26 cellular contexts compared by ENCODE assay signal in genomic region chr11:57500926-57501325, GRCh38. TPM values are rescaled to one million over a fixed set of nuclear protein-coding genes. Genes with fewer than 3 reads are reported as not detected.
DNase-seq lines count a peak whose midpoint lies in the region; ATAC-seq, FAIRE-seq and TF ChIP-seq lines count a peak whose summit lies in the region.
"Had no signal": no experiment of that assay in that cellular context is flagged by ENCODE, and none has a peak within 500 bp of the region (broad histone marks: within the 10 kb centered on the region; RNA-seq: fewer than 3 reads in every experiment).

No MANE protein-coding gene starts in this region.

- no peak overlapping the region for H3K27ac Mint-ChIP-seq in activated naive CD8-positive, alpha-beta T cell treated with anti-CD3 and anti-CD28 coated beads for 36 hours
- H3K27ac Mint-ChIP-seq in natural killer cell: no peak overlapping the region

- H3K4ac ChIP-seq in H1 (replicated peaks; ENCODE audit: insufficient read length, low read depth, low read length) (no peak overlapping the region), neuronal stem cell (ENCODE audit: low read length) (no peak overlapping the region)

- no peaks in the 10 kb centered on the region for H3K9me3 Mint-ChIP-seq in activated naive CD8-positive, alpha-beta T cell treated with anti-CD3 and anti-CD28 coated beads for 36 hours
- no peaks in the 10 kb centered on the region for H3K9me3 Mint-ChIP-seq in natural killer cell
- H3K9me3 Mint-ChIP-seq: activated CD8-positive, alpha-beta T cell treated with anti-CD3 and anti-CD28 coated beads for 36 hours; CD8-positive, alpha-beta memory T cell had no signal

- POLR2A ChIA-PET in H1 (lab: Charles Lee; ENCODE audit: partially characterized antibody): interaction anchor here (0.9 to 4.3 kb wide), 17 partner anchors 8 to 178 kb away, joined by 3 to 66 read pairs (median 5); partner anchors contain the start of genes SLC43A1 and TIMM10

- H2AFZ ChIP-seq in H1 (ENCODE audit: low read length) (no peak overlapping the region), neuronal stem cell (ENCODE audit: low read length) (no peak overlapping the region), GM23248 (no peak overlapping the region)

- H3K4me3 Mint-ChIP-seq in activated naive CD8-positive, alpha-beta T cell treated with anti-CD3 and anti-CD28 coated beads for 36 hours: no peak overlapping the region
- H3K4me3 Mint-ChIP-seq in natural killer cell: no peak overlapping the region
- H3K4me3 Mint-ChIP-seq: activated CD8-positive, alpha-beta T cell treated with anti-CD3 and anti-CD28 coated beads for 36 hours; CD8-positive, alpha-beta memory T cell had no signal

- TF ChIP-seq EP300 in H1 (IDR thresholded peaks at IDR 0.05; ENCODE audit: borderline replicate concordance in 1 of 2, low read depth in 2 of 2, low read length in 2 of 2): no peak

- in situ Hi-C loops in GM23248 (cut with MboI): no loop called here

- H3K36me3 ChIP-seq in heart left ventricle (peaks cover 0 to 28% (median 0%) of the 10 kb centered on the region in 9 donors), H1 (ENCODE audit: control insufficient read depth in 2 of 4, insufficient read depth in 4 of 4, low read length in 3 of 4) (no peaks in the 10 kb centered on the region; a peak in 2 of 8 replicates), neuronal stem cell (replicated peaks in 1 of 2; ENCODE audit: control insufficient read depth in 2 of 2, insufficient read depth in 2 of 2, low read length in 2 of 2) (no peaks in the 10 kb centered on the region), tibial artery (peaks cover 0 to 17% (median 1%) of the 10 kb centered on the region in 3 donors), GM23248 (ENCODE audit: low read depth) (no peaks in the 10 kb centered on the region)

- no peaks in the 10 kb centered on the region for H3K9me2 ChIP-seq in GM23248 (ENCODE audit: insufficient read depth)

- H3K79me2 ChIP-seq in H1 (ENCODE audit: control insufficient read depth in 1 of 2, insufficient read depth in 2 of 2, low read length in 2 of 2) (peaks cover 0 to 6% of the 10 kb centered on the region in 2 experiments; a peak in 1 of 4 replicates), GM23248 (ENCODE audit: insufficient read depth) (no peaks in the 10 kb centered on the region)

- peaks cover 2% of the 10 kb centered on the region; the same call in 1 of the 2 replicates for H3K79me1 ChIP-seq in H1 (ENCODE audit: low read depth, low read length)
- H3K79me1 ChIP-seq in neuronal stem cell (ENCODE audit: low read depth, low read length): no peaks in the 10 kb centered on the region

- no peaks in the 10 kb centered on the region for H3K27me3 ChIP-seq in heart left ventricle
- H3K27me3 ChIP-seq in H1 (replicated peaks in 1 of 4; ENCODE audit: control insufficient read depth in 3 of 4, extremely low read depth in 1 of 4, insufficient read depth in 3 of 4, low read length in 3 of 4): no peaks in the 10 kb centered on the region
- H3K27me3 ChIP-seq in neuronal stem cell (ENCODE audit: control insufficient read depth in 3 of 3, insufficient read depth in 3 of 3, low read depth in 1 of 3, low read length in 3 of 3): peaks cover 0 to 12% (median 0%) of the 10 kb centered on the region in 3 experiments
- no peaks in the 10 kb centered on the region for H3K27me3 ChIP-seq in tibial artery
- no peaks in the 10 kb centered on the region for H3K27me3 ChIP-seq in GM23248 (replicated peaks; ENCODE audit: insufficient read depth)

- peaks cover 0 to 2% of the 10 kb centered on the region in 2 experiments for H4K20me1 ChIP-seq in H1 (replicated peaks in 1 of 2; ENCODE audit: control insufficient read depth in 1 of 2, insufficient read depth in 2 of 2, low read length in 2 of 2)
- H4K20me1 ChIP-seq in GM23248 (ENCODE audit: insufficient read depth): no peaks in the 10 kb centered on the region

- H4K8ac ChIP-seq in H1 (ENCODE audit: extremely low read depth, insufficient read depth, low read length): no peak overlapping the region
- no peak overlapping the region for H4K8ac ChIP-seq in neuronal stem cell (ENCODE audit: low read depth, low read length)

- no peak overlapping the region for H3K56ac ChIP-seq in H1 (replicated peaks; ENCODE audit: insufficient read length, low read depth, low read length)

- H3K18ac ChIP-seq in H1 (ENCODE audit: extremely low read depth, low read length) (no peak overlapping the region), neuronal stem cell (ENCODE audit: low read length) (peak overlapping the region; percentile 62)

- H2BK15ac ChIP-seq in H1 (ENCODE audit: low read length): no peak overlapping the region
- H2BK15ac ChIP-seq in neuronal stem cell (ENCODE audit: low read length): no peak overlapping the region

- no peak overlapping the region for H4K91ac ChIP-seq in H1 (replicated peaks; ENCODE audit: insufficient read length, low read length)
- peak overlapping the region; percentile 20 for H4K91ac ChIP-seq in neuronal stem cell (ENCODE audit: low read depth, low read length, poor library complexity)

- intact Hi-C loops in heart left ventricle (cut with DNase I): loop anchor here in 1 of 10 donors (2.0 kb wide), 1 partner anchor 14 kb away; the partner anchor contains the start of gene SLC43A1
- intact Hi-C loops in Right ventricle myocardium superior (cut with DNase I): no loop called here
- intact Hi-C loops in tibial artery (cut with DNase I; ENCODE audit: low total_unique reads): no loop called here
- intact Hi-C loops in natural killer cell (cut with micrococcal nuclease): no loop called here

- peak overlapping the region in 7 of 12 donors; percentile 47 to 89 (median 81) for H3K27ac ChIP-seq in heart left ventricle
- no peak overlapping the region for H3K27ac ChIP-seq in H1 (ENCODE audit: low read depth, low read length)
- no peak overlapping the region for H3K27ac ChIP-seq in neuronal stem cell (replicated peaks; ENCODE audit: low read length)
- peak overlapping the region; percentile 79 to 82 for H3K27ac ChIP-seq in tibial artery
- H3K27ac ChIP-seq in GM23248: no peak overlapping the region

- H2BK120ac ChIP-seq in H1 (replicated peaks; ENCODE audit: low read depth, low read length): no peak overlapping the region
- H2BK120ac ChIP-seq in neuronal stem cell (ENCODE audit: low read depth, low read length): no peak overlapping the region

- H3K14ac ChIP-seq in H1 (ENCODE audit: insufficient read length) (no peak overlapping the region), neuronal stem cell (ENCODE audit: low read length) (no peak overlapping the region)

- no peaks in the 10 kb centered on the region for H3K9me3 ChIP-seq in heart left ventricle
- H3K9me3 ChIP-seq in H1 (ENCODE audit: insufficient read depth in 2 of 2, low read depth in 1 of 2, low read length in 1 of 2): no peaks in the 10 kb centered on the region
- no peaks in the 10 kb centered on the region for H3K9me3 ChIP-seq in neuronal stem cell (replicated peaks in 1 of 2; ENCODE audit: control insufficient read depth in 2 of 2, insufficient read depth in 1 of 2, low read depth in 1 of 2, low read length in 2 of 2)
- H3K9me3 ChIP-seq in tibial artery: no peaks in the 10 kb centered on the region
- H3K9me3 ChIP-seq in GM23248 (ENCODE audit: low read depth): no peaks in the 10 kb centered on the region

- peak overlapping the region; percentile 98 for H2AK5ac ChIP-seq in H1 (ENCODE audit: low read depth, low read length)
- peak overlapping the region; percentile 22 for H2AK5ac ChIP-seq in neuronal stem cell (ENCODE audit: low read depth, low read length)

- H2BK12ac ChIP-seq in H1 (ENCODE audit: low read depth, low read length) (0 out of 2 replicates have a peak overlapping the region, but pooled peaks have one; percentile 19), neuronal stem cell (ENCODE audit: low read length) (peak overlapping the region; percentile 86)

- peaks cover 4% of the 10 kb centered on the region for H3K4me1 Mint-ChIP-seq in activated naive CD8-positive, alpha-beta T cell treated with anti-CD3 and anti-CD28 coated beads for 36 hours
- H3K4me1 Mint-ChIP-seq in natural killer cell: peaks cover 0 to 7% of the 10 kb centered on the region in 2 donors

- 92 to 98% (median 94%) methylated on average over 10 to 15 of the region's 15 CpGs for WGBS in heart left ventricle, 4 donors
- WGBS in H1 (ENCODE audit: extremely low coverage in 1 of 2, insufficient coverage in 1 of 2, insufficient read length in 1 of 2, insufficient replicate concordance in 2 of 2, low coverage in 1 of 2, low lambda C conversion rate in 2 of 2, missing lambda C conversion rate in 1 of 2), 2 experiments: 89% methylated on average over 15 of the region's 15 CpGs; no CpG with 5 or more reads in 1 of the 2 experiments
- no CpG with 5 or more reads among the region's 15 CpGs for WGBS in neuronal stem cell (ENCODE audit: extremely low coverage in 2 of 2, insufficient read length in 2 of 2, insufficient replicate concordance in 1 of 2), 2 donors
- 87 to 94% methylated on average over 11 of the region's 15 CpGs for WGBS in GM23248 (ENCODE audit: low coverage in 1 of 2, low lambda C conversion rate in 2 of 2, missing lambda C conversion rate in 2 of 2), 2 experiments

- peaks cover 5 to 35% (median 20%) of the 10 kb centered on the region in 12 donors for H3K4me1 ChIP-seq in heart left ventricle
- H3K4me1 ChIP-seq in H1 (replicated peaks in 1 of 4; ENCODE audit: control insufficient read depth in 3 of 4, insufficient read depth in 4 of 4, low read length in 3 of 4): peaks cover 7 to 18% (median 14%) of the 10 kb centered on the region in 4 experiments
- H3K4me1 ChIP-seq in neuronal stem cell (ENCODE audit: control insufficient read depth in 2 of 2, insufficient read depth in 1 of 2, low read depth in 1 of 2, low read length in 2 of 2): peaks cover 7 to 11% of the 10 kb centered on the region in 2 donors
- H3K4me1 ChIP-seq in tibial artery: peaks cover 11 to 19% (median 14%) of the 10 kb centered on the region in 4 donors
- no peaks in the 10 kb centered on the region for H3K4me1 ChIP-seq in GM23248 (ENCODE audit: insufficient read depth)

- H3F3A ChIP-seq in GM23248 (ENCODE audit: insufficient read depth): no peaks in the 10 kb centered on the region

- peaks cover 2% of the 10 kb centered on the region; the same call in 1 of the 2 replicates for H3K23me2 ChIP-seq in H1 (ENCODE audit: low read depth, low read length)

- H3K36me3 Mint-ChIP-seq in activated naive CD8-positive, alpha-beta T cell treated with anti-CD3 and anti-CD28 coated beads for 36 hours: peaks cover 21% of the 10 kb centered on the region
- no peaks in the 10 kb centered on the region for H3K36me3 Mint-ChIP-seq in natural killer cell

- DNase-seq in heart left ventricle (no peak), Right ventricle myocardium superior (no peak), H1 (ENCODE audit: low read depth in 1 of 2, low spot score in 2 of 2) (no peak), neuronal stem cell (ENCODE audit: low spot score) (no peak), tibial artery (no peak), GM23248 (no peak), natural killer cell (no peak)
- DNase-seq in activated naive CD8-positive, alpha-beta T cell treated with anti-CD3 and anti-CD28 coated beads for 36 hours: no peak
- DNase-seq: 8988T; activated CD8-positive, alpha-beta T cell treated with anti-CD3 and anti-CD28 coated beads for 36 hours; activated effector memory CD4-positive, alpha-beta T cell treated with Interleukin-2 at 50 U/mL for 16 hours; CD8-positive, alpha-beta memory T cell; effector CD8-positive, alpha-beta T cell; foreskin melanocyte; GDM1; islet precursor cell; NCI-H2171; NCI-H524 treated with DMSO at 0.1 percent for 48 hours; NK-92 treated with Interleukin-12 subunit alpha and Interleukin-12 subunit beta, amount 100 ng/mL, for 24 hours; retina; stimulated activated CD4-positive, alpha-beta T cell treated with anti-CD3 and anti-CD28 coated beads, Interleukin-12 subunit alpha, Interleukin-12 subunit beta, amount 100 ng/mL, for 4 hours; stimulated activated CD4-positive, alpha-beta T cell treated with anti-CD3 and anti-CD28 coated beads, Interleukin-4, amount 100 ng/mL, for 24 hours; stimulated activated naive CD4-positive, alpha-beta T cell treated with Interleukin-2 at 50 U/mL for 16 hours; trophoblast cell had no signal

- no peak overlapping the region for H4K5ac ChIP-seq in H1 (ENCODE audit: insufficient read length, low read depth, low read length)

- H3K4me2 ChIP-seq in H1 (ENCODE audit: insufficient read depth in 1 of 2, low read depth in 2 of 2, low read length in 2 of 2): peak overlapping the region in 1 of 2 experiments; percentile 87; a peak in 1 of 4 replicates
- H3K4me2 ChIP-seq in neuronal stem cell (ENCODE audit: insufficient read depth, low read length, poor library complexity, severe bottlenecking): no peak overlapping the region
- no peak overlapping the region for H3K4me2 ChIP-seq in GM23248 (ENCODE audit: unreplicated experiment)

- ATAC-seq in heart left ventricle (no peak), Right ventricle myocardium superior (ENCODE audit: poor library complexity) (no peak), natural killer cell (no peak)
- ATAC-seq: activated CD8-positive, alpha-beta T cell treated with anti-CD3 and anti-CD28 coated beads for 36 hours had no signal

- no peak for TF ChIP-seq RAD21 in H1 (IDR thresholded peaks at IDR 0.05 in 1 of 2, conservative IDR thresholded peaks at IDR 0.05 in 1 of 2; ENCODE audit: low read depth in 2 of 2, low read length in 2 of 2)

- TF ChIP-seq CTCF in heart left ventricle (IDR thresholded peaks at IDR 0.05) (no peak), H1 (IDR thresholded peaks at IDR 0.05; ENCODE audit: control extremely low read depth in 1 of 3, insufficient read depth in 1 of 3, low read depth in 1 of 3, low read length in 3 of 3) (no peak), tibial artery (IDR thresholded peaks at IDR 0.05) (no peak), natural killer cell (IDR thresholded peaks at IDR 0.05) (no peak)

- H3K9ac ChIP-seq in H1 (replicated peaks in 1 of 4; ENCODE audit: extremely low read depth in 1 of 4, low read depth in 3 of 4, low read length in 3 of 4) (no peak overlapping the region; a peak in 1 of 7 replicates), neuronal stem cell (ENCODE audit: low read depth, low read length, poor library complexity) (peak overlapping the region; percentile 39), GM23248 (no peak overlapping the region)

- no peaks in the 10 kb centered on the region for H3K27me3 Mint-ChIP-seq in activated naive CD8-positive, alpha-beta T cell treated with anti-CD3 and anti-CD28 coated beads for 36 hours
- H3K27me3 Mint-ChIP-seq in natural killer cell (ENCODE audit: low read depth in 2 of 2): no peaks in the 10 kb centered on the region
- H3K27me3 Mint-ChIP-seq: activated CD8-positive, alpha-beta T cell treated with anti-CD3 and anti-CD28 coated beads for 36 hours; CD8-positive, alpha-beta memory T cell had no signal

- CTCF ChIA-PET in H1 (lab: Charles Lee; ENCODE audit: partially characterized antibody): interaction anchor here (1.4 to 33.7 kb wide), 7 partner anchors 8 to 58 kb away, joined by 3 to 1146 read pairs (median 5); partner anchors contain the start of genes SLC43A1, SMTNL1 and TIMM10

- H2BK5ac ChIP-seq in H1 (ENCODE audit: low read depth, low read length) (peak overlapping the region; percentile 93; the same call in 1 of the 2 replicates), neuronal stem cell (ENCODE audit: low read length) (peak overlapping the region; percentile 54)

- no peak for FAIRE-seq in H1 (lab: Jason Lieb, UNC)

- H3K23ac ChIP-seq in H1 (ENCODE audit: insufficient read length) (no peak overlapping the region), neuronal stem cell (ENCODE audit: low read depth, low read length, poor library complexity) (peak overlapping the region; percentile 52)

- 0 out of 2 replicates have a peak overlapping the region, but pooled peaks have one; percentile 34 for H2BK20ac ChIP-seq in H1 (ENCODE audit: low read length)

- TF ChIP-seq POLR2A in heart left ventricle (IDR thresholded peaks at IDR 0.05): no peak
- TF ChIP-seq POLR2A in H1 (IDR thresholded peaks at IDR 0.05; ENCODE audit: control extremely low read depth in 1 of 2, low read depth in 2 of 2, low read length in 2 of 2): no peak

- H3K4me3 ChIP-seq in heart left ventricle: no peak overlapping the region
- H3K4me3 ChIP-seq in H1 (ENCODE audit: extremely low read depth in 1 of 4, insufficient read depth in 2 of 4, low read depth in 3 of 4, low read length in 4 of 4): no peak overlapping the region
- no peak overlapping the region for H3K4me3 ChIP-seq in neuronal stem cell (ENCODE audit: low read length in 2 of 2)
- H3K4me3 ChIP-seq in tibial artery: no peak overlapping the region
- H3K4me3 ChIP-seq in GM23248: no peak overlapping the region

RNA-seq across cellular contexts. Expression of gene SLC43A1, which starts 14.6 kb away (rescaled TPM):
- total RNA-seq in heart left ventricle (10 to 100 TPM in 1 of 9 donors, 1 to 10 TPM in 8; 2.7 to 12.3 (median 5.4) TPM), Right ventricle myocardium superior (5.4 TPM), natural killer cell (10 to 100 TPM; 11.3 to 20.6 (median 13.9) TPM)
- polyA plus RNA-seq in heart left ventricle (1 to 10 TPM; 6.6 TPM), H1 (2011; rRNA removed) (58.0 and 79.5 TPM in 2 replicates), GM23248 (2016; fragmentation: Nextera tagmentation; extraction: Ambion mirVana) (7.1 and 7.7 TPM in 2 replicates)
- 30.1 and 34.5 TPM in 2 replicates for total RNA-seq in H1 (2021; fragmentation: NEBNext Ultra II Directional; extraction: Animal tissue kit (Norgen Biotek cat#: 25700))
- 51.3 TPM for polyA plus RNA-seq in H1 (2011; cell fraction: cytosol; rRNA removed)
- polyA plus RNA-seq in H1 (2011; cell fraction: nucleus; rRNA removed): 92.4 TPM
- 27.7 to 39.6 TPM (median 34.4 TPM) in 4 replicates for polyA plus RNA-seq in H1 (2012, experiment 1 of 2)
- polyA plus RNA-seq in H1 (2012, experiment 2 of 2): 34.6 TPM
- polyA plus RNA-seq in H1 (2013, experiment 1 of 2): 25.5 TPM
- polyA plus RNA-seq in H1 (2013, experiment 2 of 2): 27.2 TPM
- polyA minus RNA-seq in H1 (2011; rRNA and poly(A)+ RNA removed): 54.4 and 66.2 TPM in 2 replicates
- 27.5 TPM for polyA minus RNA-seq in H1 (2011; cell fraction: cytosol; rRNA and poly(A)+ RNA removed)
- polyA minus RNA-seq in H1 (2011; cell fraction: nucleus; rRNA and poly(A)+ RNA removed): 36.7 TPM
- 0.63 TPM for polyA plus RNA-seq in neuronal stem cell (2013, experiment 1 of 2)
- 0.73 TPM for polyA plus RNA-seq in neuronal stem cell (2013, experiment 2 of 2)
- 10 to 100 TPM; 36.8 to 37.1 TPM for total RNA-seq in activated naive CD8-positive, alpha-beta T cell treated with anti-CD3 and anti-CD28 coated beads for 36 hours
- total RNA-seq in GM23248 (2014; rRNA removed; shearing (Covaris generic)): 6.2 and 9.3 TPM in 2 replicates

RNA-seq across cellular contexts. Expression of gene TIMM10, which starts 29.6 kb away (rescaled TPM):
- total RNA-seq in heart left ventricle (10 to 100 TPM; 36.6 to 81.5 (median 46.4) TPM), Right ventricle myocardium superior (64.8 TPM), natural killer cell (10 to 100 TPM; 15.0 to 18.8 (median 17.1) TPM)
- polyA plus RNA-seq in heart left ventricle (100 to 1,000 TPM in 1 of 2 donors, 10 to 100 TPM in 1; 42.0 to 135 TPM), H1 (2011; rRNA removed) (208 and 227 TPM in 2 replicates), GM23248 (2016; fragmentation: Nextera tagmentation; extraction: Ambion mirVana) (73.4 and 78.3 TPM in 2 replicates)
- 109 and 117 TPM in 2 replicates for total RNA-seq in H1 (2021; fragmentation: NEBNext Ultra II Directional; extraction: Animal tissue kit (Norgen Biotek cat#: 25700))
- polyA plus RNA-seq in H1 (2011; cell fraction: cytosol; rRNA removed): 230 TPM
- 119 TPM for polyA plus RNA-seq in H1 (2011; cell fraction: nucleus; rRNA removed)
- 158 to 185 TPM (median 175 TPM) in 4 replicates for polyA plus RNA-seq in H1 (2012, experiment 1 of 2)
- 187 TPM for polyA plus RNA-seq in H1 (2012, experiment 2 of 2)
- polyA plus RNA-seq in H1 (2013, experiment 1 of 2): 152 TPM
- polyA plus RNA-seq in H1 (2013, experiment 2 of 2): 158 TPM
- polyA minus RNA-seq in H1 (2011; rRNA and poly(A)+ RNA removed): 71.3 and 73.7 TPM in 2 replicates
- polyA minus RNA-seq in H1 (2011; cell fraction: cytosol; rRNA and poly(A)+ RNA removed): 25.8 TPM
- 40.7 TPM for polyA minus RNA-seq in H1 (2011; cell fraction: nucleus; rRNA and poly(A)+ RNA removed)
- 61.5 TPM for polyA plus RNA-seq in neuronal stem cell (2013, experiment 1 of 2)
- 58.6 TPM for polyA plus RNA-seq in neuronal stem cell (2013, experiment 2 of 2)
- 100 to 1,000 TPM; 134 to 137 TPM for total RNA-seq in activated naive CD8-positive, alpha-beta T cell treated with anti-CD3 and anti-CD28 coated beads for 36 hours
- 29.0 and 48.3 TPM in 2 replicates for total RNA-seq in GM23248 (2014; rRNA removed; shearing (Covaris generic))

RNA-seq across cellular contexts. Expression of gene SMTNL1, which starts 36.5 kb away (rescaled TPM):
- total RNA-seq in heart left ventricle (not detected), Right ventricle myocardium superior (not detected), natural killer cell (not detected)
- polyA plus RNA-seq in heart left ventricle (not detected), H1 (2011; rRNA removed) (0.13 and 0.18 TPM in 2 replicates), GM23248 (2016; fragmentation: Nextera tagmentation; extraction: Ambion mirVana) (not detected in 2 replicates)
- not detected in 2 replicates for total RNA-seq in H1 (2021; fragmentation: NEBNext Ultra II Directional; extraction: Animal tissue kit (Norgen Biotek cat#: 25700))
- 0.22 TPM for polyA plus RNA-seq in H1 (2011; cell fraction: cytosol; rRNA removed)
- polyA plus RNA-seq in H1 (2011; cell fraction: nucleus; rRNA removed): 0.23 TPM
- polyA plus RNA-seq in H1 (2012, experiment 1 of 2): 0.31 to 0.55 TPM (median 0.44 TPM) in 4 replicates
- polyA plus RNA-seq in H1 (2012, experiment 2 of 2): 0.26 TPM
- 0.24 TPM for polyA plus RNA-seq in H1 (2013, experiment 1 of 2)
- polyA plus RNA-seq in H1 (2013, experiment 2 of 2): 0.11 TPM
- not detected in 2 replicates for polyA minus RNA-seq in H1 (2011; rRNA and poly(A)+ RNA removed)
- polyA minus RNA-seq in H1 (2011; cell fraction: cytosol; rRNA and poly(A)+ RNA removed): not detected
- polyA minus RNA-seq in H1 (2011; cell fraction: nucleus; rRNA and poly(A)+ RNA removed): not detected
- polyA plus RNA-seq in neuronal stem cell (2013, experiment 1 of 2): 0.26 TPM
- 0.18 TPM for polyA plus RNA-seq in neuronal stem cell (2013, experiment 2 of 2)
- total RNA-seq in activated naive CD8-positive, alpha-beta T cell treated with anti-CD3 and anti-CD28 coated beads for 36 hours: not detected
- not detected in 2 replicates for total RNA-seq in GM23248 (2014; rRNA removed; shearing (Covaris generic))
- total RNA-seq: activated CD8-positive, alpha-beta T cell treated with anti-CD3 and anti-CD28 coated beads for 36 hours; CD8-positive, alpha-beta memory T cell; HT-29 had no signal
- polyA plus RNA-seq: esophagus had no signal

RNA-seq across cellular contexts. Expression of gene RTN4RL2, which starts 40.6 kb away (rescaled TPM):
- total RNA-seq in heart left ventricle (1 to 10 TPM in 5 of 9 donors, under 1 TPM in 4; 0.58 to 2.1 (median 1.1) TPM), Right ventricle myocardium superior (1.9 TPM), natural killer cell (under 1 TPM; 0.38 to 0.61 (median 0.48) TPM)
- polyA plus RNA-seq in heart left ventricle (1 to 10 TPM; 1.0 to 1.1 TPM), H1 (2011; rRNA removed) (11.4 and 17.3 TPM in 2 replicates), GM23248 (2016; fragmentation: Nextera tagmentation; extraction: Ambion mirVana) (0.80 and 1.1 TPM in 2 replicates)
- 23.7 and 24.4 TPM in 2 replicates for total RNA-seq in H1 (2021; fragmentation: NEBNext Ultra II Directional; extraction: Animal tissue kit (Norgen Biotek cat#: 25700))
- 4.4 TPM for polyA plus RNA-seq in H1 (2011; cell fraction: cytosol; rRNA removed)
- 11.2 TPM for polyA plus RNA-seq in H1 (2011; cell fraction: nucleus; rRNA removed)
- 13.1 to 33.1 TPM (median 28.5 TPM) in 4 replicates for polyA plus RNA-seq in H1 (2012, experiment 1 of 2)
- polyA plus RNA-seq in H1 (2012, experiment 2 of 2): 15.1 TPM
- polyA plus RNA-seq in H1 (2013, experiment 1 of 2): 25.6 TPM
- 28.8 TPM for polyA plus RNA-seq in H1 (2013, experiment 2 of 2)
- 3.2 and 3.9 TPM in 2 replicates for polyA minus RNA-seq in H1 (2011; rRNA and poly(A)+ RNA removed)
- 16.0 TPM for polyA minus RNA-seq in H1 (2011; cell fraction: cytosol; rRNA and poly(A)+ RNA removed)
- 12.4 TPM for polyA minus RNA-seq in H1 (2011; cell fraction: nucleus; rRNA and poly(A)+ RNA removed)
- polyA plus RNA-seq in neuronal stem cell (2013, experiment 1 of 2): 6.6 TPM
- 6.8 TPM for polyA plus RNA-seq in neuronal stem cell (2013, experiment 2 of 2)
- under 1 TPM; 0.43 to 0.44 TPM for total RNA-seq in activated naive CD8-positive, alpha-beta T cell treated with anti-CD3 and anti-CD28 coated beads for 36 hours
- 0.32 TPM in 1 of 2 replicates, not detected in the other for total RNA-seq in GM23248 (2014; rRNA removed; shearing (Covaris generic))

Comparison
In these comparisons a context has a peak if more than half of its experiments do, and no peak if none do; other contexts are left out.
1. H3K27ac ChIP-seq: peak in heart left ventricle (7 of 12) and tibial artery (2 of 2); none in H1 (single experiment), neuronal stem cell (single experiment) and GM23248 (single experiment).